32 cellular contexts compared by ENCODE assay signal in the genomic region with DNA sequence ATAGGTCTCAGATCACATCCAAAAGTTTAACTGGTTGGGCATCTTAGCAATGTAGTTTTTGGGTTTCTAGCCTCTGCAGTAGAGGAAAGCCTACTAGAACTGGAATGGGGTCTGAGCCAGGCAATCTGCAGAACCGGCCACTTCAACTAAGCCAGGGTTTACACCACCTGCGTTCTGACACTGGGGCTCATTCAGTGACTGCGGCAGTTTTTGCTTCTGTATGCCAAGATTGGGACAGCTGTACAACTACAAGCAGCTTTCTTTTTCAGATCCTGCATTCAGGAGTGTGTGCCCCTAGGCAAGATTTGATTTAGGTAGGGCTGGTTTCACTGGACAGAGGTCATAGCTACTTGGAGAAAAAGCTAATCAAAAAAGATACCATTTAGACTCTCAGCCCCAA. TPM values are rescaled to one million over a fixed set of nuclear protein-coding genes. Genes with fewer than 3 reads are reported as not detected.
DNase-seq lines count a peak whose midpoint lies in the region; ATAC-seq and TF ChIP-seq lines count a peak whose summit lies in the region.
"Had no signal": no experiment of that assay in that cellular context is flagged by ENCODE, and none has a peak within 500 bp of the region (broad histone marks: within the 10 kb centered on the region; RNA-seq: fewer than 3 reads in every experiment).

No MANE protein-coding gene starts in this region.

- H3K36me3 ChIP-seq in psoas muscle (ENCODE audit: insufficient read depth in 1 of 2, low read depth in 1 of 2), result no peaks in the 10 kb centered on the region
- H3K36me3 ChIP-seq: thyroid gland had no signal

- no peak overlapping the region for H3K4me3 ChIP-seq in psoas muscle
- H3K4me3 ChIP-seq: dorsolateral prefrontal cortex, skin epidermis, thyroid gland had no signal

- no peaks in the 10 kb centered on the region for H3K27me3 ChIP-seq in psoas muscle (ENCODE audit: insufficient read depth in 3 of 3, low read length in 2 of 3)
- H3K27me3 ChIP-seq: thyroid gland had no signal

- H3K27me3 Mint-ChIP-seq in activated T-helper 2 cell treated with anti-CD3 and anti-CD28 coated beads, Interferon-gamma antibody, Interleukin-2, Interleukin-4, amounts not matched to agents 10 μg/mL and 5 μg/mL and 100 μg/mL, durations not matched to agents 14 hours and 24 hours and 36 hours (ENCODE audit: low read depth), result peaks cover 7% of the 10 kb centered on the region

- intact Hi-C loops in psoas muscle (cut with DNase I), result no loop called here
- intact Hi-C loops in activated T-helper 2 cell treated with anti-CD3 and anti-CD28 coated beads, Interferon-gamma antibody, Interleukin-2, Interleukin-4, amounts not matched to agents 10 μg/mL and 5 μg/mL and 100 μg/mL, durations not matched to agents 14 hours and 24 hours and 36 hours (cut with micrococcal nuclease), result no loop called here

- H3K27ac Mint-ChIP-seq in activated T-helper 2 cell treated with anti-CD3 and anti-CD28 coated beads, Interferon-gamma antibody, Interleukin-2, Interleukin-4, amounts not matched to agents 10 μg/mL and 5 μg/mL and 100 μg/mL, durations not matched to agents 14 hours and 24 hours and 36 hours, result no peak overlapping the region
- H3K27ac Mint-ChIP-seq: activated naive CD8-positive, alpha-beta T cell treated with anti-CD3 and anti-CD28 coated beads for 36 hours; activated T-cell treated with anti-CD3 and anti-CD28 coated beads, Interleukin-2, amount 50 U/mL, for 72 hours; IgD-negative memory B cell; stimulated activated naive B cell treated with anti-CD40 and anti-IgM and Interleukin-4, amounts not matched to agents 10 μg/mL and 1 μg/mL and 100 μg/mL, for 72 hours; T-cell had no signal

- no peaks in the 10 kb centered on the region for H3K36me3 Mint-ChIP-seq in activated T-helper 2 cell treated with anti-CD3 and anti-CD28 coated beads, Interferon-gamma antibody, Interleukin-2, Interleukin-4, amounts not matched to agents 10 μg/mL and 5 μg/mL and 100 μg/mL, durations not matched to agents 14 hours and 24 hours and 36 hours (ENCODE audit: low read depth)
- H3K36me3 Mint-ChIP-seq: activated naive CD8-positive, alpha-beta T cell treated with anti-CD3 and anti-CD28 coated beads for 36 hours; IgD-negative memory B cell; stimulated activated naive B cell treated with anti-CD40 and anti-IgM and Interleukin-4, amounts not matched to agents 10 μg/mL and 1 μg/mL and 100 μg/mL, for 72 hours; T-cell had no signal

- H3K4me1 ChIP-seq in psoas muscle, result no peaks in the 10 kb centered on the region
- H3K4me1 ChIP-seq: foreskin keratinocyte had no signal

- DNase-seq in NCI-H1092 (lab: John Stamatoyannopoulos, UW), result peak; percentile 84
- peak; percentile 72 for DNase-seq in NCI-H2196 (lab: John Stamatoyannopoulos, UW; ENCODE audit: unreplicated experiment)
- DNase-seq in SHP77 (lab: John Stamatoyannopoulos, UW), result peak; percentile 85 to 90
- no peak for DNase-seq in psoas muscle
- no peak for DNase-seq in COLO829 (ENCODE audit: low spot score)
- DNase-seq in activated T-helper 2 cell treated with anti-CD3 and anti-CD28 coated beads, Interferon-gamma antibody, Interleukin-2, Interleukin-4, amounts not matched to agents 10 μg/mL and 5 μg/mL and 100 μg/mL, durations not matched to agents 14 hours and 24 hours and 36 hours (ENCODE audit: low spot score), result no peak
- DNase-seq in NOMO-1 treated with dmso at 0.1 percent for 144 hours (lab: John Stamatoyannopoulos, UW; ENCODE audit: unreplicated experiment), result no peak
- DNase-seq: activated CD4-positive, alpha-beta T cell treated with anti-CD3 and anti-CD28 coated beads for 4 hours; activated naive CD8-positive, alpha-beta T cell treated with anti-CD3 and anti-CD28 coated beads for 36 hours; activated T-cell treated with anti-CD3 and anti-CD28 coated beads, Interleukin-2, amount 50 U/mL, for 72 hours; DMS 273 treated with DMSO at 0.1 percent for 48 hours; dorsolateral prefrontal cortex; foreskin keratinocyte; GDM1; H7; hippocampal formation; left ventricle myocardium superior; NCI-H1694 treated with DMSO at 0.1 percent for 48 hours; NCI-H446 treated with DMSO at 0.1 percent for 48 hours; OCI-M1; Right ventricle myocardium superior; stimulated activated CD4-positive, alpha-beta T cell treated with anti-CD3 and anti-CD28 coated beads, Interleukin-2, amount 100 ng/mL, for 24 hours; stimulated activated naive B cell treated with anti-CD40 and anti-IgM and Interleukin-4, amounts not matched to agents 10 μg/mL and 1 μg/mL and 100 μg/mL, for 72 hours; T-cell; thyroid gland had no signal

- ATAC-seq in psoas muscle, result peak in 3 of 4 donors; percentile 51 to 60 (median 51)
- no peak for ATAC-seq in HG03520 (IDR thresholded peaks at IDR 0.05; ENCODE audit: unreplicated experiment)
- ATAC-seq: activated T-cell treated with anti-CD3 and anti-CD28 coated beads, Interleukin-2, amount 50 U/mL, for 72 hours; foreskin keratinocyte; left ventricle myocardium superior; stimulated activated naive B cell treated with anti-CD40 and anti-IgM and Interleukin-4, amounts not matched to agents 10 μg/mL and 1 μg/mL and 100 μg/mL, for 72 hours; T-cell had no signal

- no peak overlapping the region for H3K27ac ChIP-seq in psoas muscle
- H3K27ac ChIP-seq: dorsolateral prefrontal cortex, foreskin keratinocyte, skin epidermis had no signal

- no peaks in the 10 kb centered on the region for H3K9me3 ChIP-seq in psoas muscle
- H3K9me3 ChIP-seq: thyroid gland had no signal

- no peak for TF ChIP-seq CTCF in psoas muscle (IDR thresholded peaks at IDR 0.05)

- H3K4me1 Mint-ChIP-seq in activated T-helper 2 cell treated with anti-CD3 and anti-CD28 coated beads, Interferon-gamma antibody, Interleukin-2, Interleukin-4, amounts not matched to agents 10 μg/mL and 5 μg/mL and 100 μg/mL, durations not matched to agents 14 hours and 24 hours and 36 hours (ENCODE audit: low read depth), result no peaks in the 10 kb centered on the region
- H3K4me1 Mint-ChIP-seq: activated naive CD8-positive, alpha-beta T cell treated with anti-CD3 and anti-CD28 coated beads for 36 hours; central memory CD8-positive, alpha-beta T cell; IgD-negative memory B cell; stimulated activated naive B cell treated with anti-CD40 and anti-IgM and Interleukin-4, amounts not matched to agents 10 μg/mL and 1 μg/mL and 100 μg/mL, for 72 hours; T-cell had no signal

- H3K4me3 Mint-ChIP-seq in activated T-helper 2 cell treated with anti-CD3 and anti-CD28 coated beads, Interferon-gamma antibody, Interleukin-2, Interleukin-4, amounts not matched to agents 10 μg/mL and 5 μg/mL and 100 μg/mL, durations not matched to agents 14 hours and 24 hours and 36 hours (ENCODE audit: low read depth), result no peak overlapping the region
- H3K4me3 Mint-ChIP-seq: activated naive CD8-positive, alpha-beta T cell treated with anti-CD3 and anti-CD28 coated beads for 36 hours; activated T-cell treated with anti-CD3 and anti-CD28 coated beads, Interleukin-2, amount 50 U/mL, for 72 hours; central memory CD8-positive, alpha-beta T cell; IgD-negative memory B cell; neural crest cell; stimulated activated naive B cell treated with anti-CD40 and anti-IgM and Interleukin-4, amounts not matched to agents 10 μg/mL and 1 μg/mL and 100 μg/mL, for 72 hours; T-cell had no signal

- no peaks in the 10 kb centered on the region for H3K9me3 Mint-ChIP-seq in activated T-helper 2 cell treated with anti-CD3 and anti-CD28 coated beads, Interferon-gamma antibody, Interleukin-2, Interleukin-4, amounts not matched to agents 10 μg/mL and 5 μg/mL and 100 μg/mL, durations not matched to agents 14 hours and 24 hours and 36 hours
- H3K9me3 Mint-ChIP-seq: activated naive CD8-positive, alpha-beta T cell treated with anti-CD3 and anti-CD28 coated beads for 36 hours; activated T-cell treated with anti-CD3 and anti-CD28 coated beads, Interleukin-2, amount 50 U/mL, for 72 hours; stimulated activated naive B cell treated with anti-CD40 and anti-IgM and Interleukin-4, amounts not matched to agents 10 μg/mL and 1 μg/mL and 100 μg/mL, for 72 hours; T-cell had no signal

- WGBS in psoas muscle, 3 donors, result 24 to 32% (median 31%) methylated on average over 3 of the region's 3 CpGs

RNA-seq across cellular contexts. Expression of a gene that starts 43.7 kb away (rescaled TPM):
- total RNA-seq in psoas muscle, result 100 to 1,000 TPM; 216 to 451 (median 286) TPM
- 100 to 1,000 TPM in 1 of 3 donors, 10 to 100 TPM in 2; 44.9 to 210 (median 56.1) TPM for polyA plus RNA-seq in psoas muscle
- total RNA-seq in activated T-helper 2 cell treated with anti-CD3 and anti-CD28 coated beads, Interferon-gamma antibody, Interleukin-2, Interleukin-4, amounts not matched to agents 10 μg/mL and 5 μg/mL and 100 μg/mL, durations not matched to agents 14 hours and 24 hours and 36 hours, result not detected in 2 replicates
- total RNA-seq: activated CD8-positive, alpha-beta memory T cell treated with anti-CD3 and anti-CD28 coated beads for 36 hours; activated naive CD8-positive, alpha-beta T cell treated with anti-CD3 and anti-CD28 coated beads for 36 hours; activated T-cell treated with anti-CD3 and anti-CD28 coated beads, Interleukin-2, amount 50 U/mL, for 72 hours; MCF 10A had no signal
- polyA plus RNA-seq: IgD-negative memory B cell had no signal

Comparison
In these comparisons a context has a peak if more than half of its experiments do, and no peak if none do; other contexts are left out.
1. DNase-seq: peak in NCI-H1092 (single experiment), NCI-H2196 (single experiment) and SHP77 (2 of 2); none in psoas muscle (0 of 2), COLO829 (single experiment), activated T-helper 2 cell treated with anti-CD3 and anti-CD28 coated beads, Interferon-gamma antibody, Interleukin-2, Interleukin-4, amounts not matched to agents 10 μg/mL and 5 μg/mL and 100 μg/mL, durations not matched to agents 14 hours and 24 hours and 36 hours (single experiment) and NOMO-1 treated with dmso at 0.1 percent for 144 hours (single experiment).
2. RNA of a gene that starts 43.7 kb away (total RNA-seq): 216 to 451 TPM in psoas muscle; not detected in activated T-helper 2 cell treated with anti-CD3 and anti-CD28 coated beads, Interferon-gamma antibody, Interleukin-2, Interleukin-4, amounts not matched to agents 10 μg/mL and 5 μg/mL and 100 μg/mL, durations not matched to agents 14 hours and 24 hours and 36 hours; every median in the first group is over 100 times any median in the second.